In genomic region chr6:158762787-158763439, GRCh38 we compare ENCODE assay signal across 1 cellular context.
A peak's percentile ranks its signal among the peaks of the same experiment; 100 is the strongest.
TF ChIP-seq lines count a peak whose summit lies in the region.

No MANE protein-coding gene starts in this region.

TF ChIP-seq in K562, 482 proteins besides CTCF, POLR2A, EP300 and RAD21 (continued from another document and continues in another):
- TF ChIP-seq, protein P1, sequence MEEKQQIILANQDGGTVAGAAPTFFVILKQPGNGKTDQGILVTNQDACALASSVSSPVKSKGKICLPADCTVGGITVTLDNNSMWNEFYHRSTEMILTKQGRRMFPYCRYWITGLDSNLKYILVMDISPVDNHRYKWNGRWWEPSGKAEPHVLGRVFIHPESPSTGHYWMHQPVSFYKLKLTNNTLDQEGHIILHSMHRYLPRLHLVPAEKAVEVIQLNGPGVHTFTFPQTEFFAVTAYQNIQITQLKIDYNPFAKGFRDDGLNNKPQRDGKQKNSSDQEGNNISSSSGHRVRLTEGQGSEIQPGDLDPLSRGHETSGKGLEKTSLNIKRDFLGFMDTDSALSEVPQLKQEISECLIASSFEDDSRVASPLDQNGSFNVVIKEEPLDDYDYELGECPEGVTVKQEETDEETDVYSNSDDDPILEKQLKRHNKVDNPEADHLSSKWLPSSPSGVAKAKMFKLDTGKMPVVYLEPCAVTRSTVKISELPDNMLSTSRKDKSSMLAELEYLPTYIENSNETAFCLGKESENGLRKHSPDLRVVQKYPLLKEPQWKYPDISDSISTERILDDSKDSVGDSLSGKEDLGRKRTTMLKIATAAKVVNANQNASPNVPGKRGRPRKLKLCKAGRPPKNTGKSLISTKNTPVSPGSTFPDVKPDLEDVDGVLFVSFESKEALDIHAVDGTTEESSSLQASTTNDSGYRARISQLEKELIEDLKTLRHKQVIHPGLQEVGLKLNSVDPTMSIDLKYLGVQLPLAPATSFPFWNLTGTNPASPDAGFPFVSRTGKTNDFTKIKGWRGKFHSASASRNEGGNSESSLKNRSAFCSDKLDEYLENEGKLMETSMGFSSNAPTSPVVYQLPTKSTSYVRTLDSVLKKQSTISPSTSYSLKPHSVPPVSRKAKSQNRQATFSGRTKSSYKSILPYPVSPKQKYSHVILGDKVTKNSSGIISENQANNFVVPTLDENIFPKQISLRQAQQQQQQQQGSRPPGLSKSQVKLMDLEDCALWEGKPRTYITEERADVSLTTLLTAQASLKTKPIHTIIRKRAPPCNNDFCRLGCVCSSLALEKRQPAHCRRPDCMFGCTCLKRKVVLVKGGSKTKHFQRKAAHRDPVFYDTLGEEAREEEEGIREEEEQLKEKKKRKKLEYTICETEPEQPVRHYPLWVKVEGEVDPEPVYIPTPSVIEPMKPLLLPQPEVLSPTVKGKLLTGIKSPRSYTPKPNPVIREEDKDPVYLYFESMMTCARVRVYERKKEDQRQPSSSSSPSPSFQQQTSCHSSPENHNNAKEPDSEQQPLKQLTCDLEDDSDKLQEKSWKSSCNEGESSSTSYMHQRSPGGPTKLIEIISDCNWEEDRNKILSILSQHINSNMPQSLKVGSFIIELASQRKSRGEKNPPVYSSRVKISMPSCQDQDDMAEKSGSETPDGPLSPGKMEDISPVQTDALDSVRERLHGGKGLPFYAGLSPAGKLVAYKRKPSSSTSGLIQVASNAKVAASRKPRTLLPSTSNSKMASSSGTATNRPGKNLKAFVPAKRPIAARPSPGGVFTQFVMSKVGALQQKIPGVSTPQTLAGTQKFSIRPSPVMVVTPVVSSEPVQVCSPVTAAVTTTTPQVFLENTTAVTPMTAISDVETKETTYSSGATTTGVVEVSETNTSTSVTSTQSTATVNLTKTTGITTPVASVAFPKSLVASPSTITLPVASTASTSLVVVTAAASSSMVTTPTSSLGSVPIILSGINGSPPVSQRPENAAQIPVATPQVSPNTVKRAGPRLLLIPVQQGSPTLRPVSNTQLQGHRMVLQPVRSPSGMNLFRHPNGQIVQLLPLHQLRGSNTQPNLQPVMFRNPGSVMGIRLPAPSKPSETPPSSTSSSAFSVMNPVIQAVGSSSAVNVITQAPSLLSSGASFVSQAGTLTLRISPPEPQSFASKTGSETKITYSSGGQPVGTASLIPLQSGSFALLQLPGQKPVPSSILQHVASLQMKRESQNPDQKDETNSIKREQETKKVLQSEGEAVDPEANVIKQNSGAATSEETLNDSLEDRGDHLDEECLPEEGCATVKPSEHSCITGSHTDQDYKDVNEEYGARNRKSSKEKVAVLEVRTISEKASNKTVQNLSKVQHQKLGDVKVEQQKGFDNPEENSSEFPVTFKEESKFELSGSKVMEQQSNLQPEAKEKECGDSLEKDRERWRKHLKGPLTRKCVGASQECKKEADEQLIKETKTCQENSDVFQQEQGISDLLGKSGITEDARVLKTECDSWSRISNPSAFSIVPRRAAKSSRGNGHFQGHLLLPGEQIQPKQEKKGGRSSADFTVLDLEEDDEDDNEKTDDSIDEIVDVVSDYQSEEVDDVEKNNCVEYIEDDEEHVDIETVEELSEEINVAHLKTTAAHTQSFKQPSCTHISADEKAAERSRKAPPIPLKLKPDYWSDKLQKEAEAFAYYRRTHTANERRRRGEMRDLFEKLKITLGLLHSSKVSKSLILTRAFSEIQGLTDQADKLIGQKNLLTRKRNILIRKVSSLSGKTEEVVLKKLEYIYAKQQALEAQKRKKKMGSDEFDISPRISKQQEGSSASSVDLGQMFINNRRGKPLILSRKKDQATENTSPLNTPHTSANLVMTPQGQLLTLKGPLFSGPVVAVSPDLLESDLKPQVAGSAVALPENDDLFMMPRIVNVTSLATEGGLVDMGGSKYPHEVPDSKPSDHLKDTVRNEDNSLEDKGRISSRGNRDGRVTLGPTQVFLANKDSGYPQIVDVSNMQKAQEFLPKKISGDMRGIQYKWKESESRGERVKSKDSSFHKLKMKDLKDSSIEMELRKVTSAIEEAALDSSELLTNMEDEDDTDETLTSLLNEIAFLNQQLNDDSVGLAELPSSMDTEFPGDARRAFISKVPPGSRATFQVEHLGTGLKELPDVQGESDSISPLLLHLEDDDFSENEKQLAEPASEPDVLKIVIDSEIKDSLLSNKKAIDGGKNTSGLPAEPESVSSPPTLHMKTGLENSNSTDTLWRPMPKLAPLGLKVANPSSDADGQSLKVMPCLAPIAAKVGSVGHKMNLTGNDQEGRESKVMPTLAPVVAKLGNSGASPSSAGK (IDR thresholded peaks at IDR 0.05), result peak; percentile 76; the same call in 1 of the 2 replicates
- peak; percentile 83 to 99; a peak in 3 of 4 replicates for TF ChIP-seq RCOR1 (IDR thresholded peaks at IDR 0.05; ENCODE audit: borderline replicate concordance in 1 of 2, low read depth in 2 of 2, low read length in 2 of 2)
- TF ChIP-seq GATAD2B (IDR thresholded peaks at IDR 0.05; ENCODE audit: borderline replicate concordance), result no peak
- no peak for TF ChIP-seq TGIF2 (CRISPR knock-in tag; IDR thresholded peaks at IDR 0.05)
- no peak for TF ChIP-seq PPARD (CRISPR knock-in tag; IDR thresholded peaks at IDR 0.05)
- TF ChIP-seq NCOA4 (IDR thresholded peaks at IDR 0.05; ENCODE audit: partially characterized antibody), result no peak
- TF ChIP-seq CHD4 (IDR thresholded peaks at IDR 0.05; ENCODE audit: insufficient read depth, insufficient replicate concordance, low read depth, low read length, poor library complexity, severe bottlenecking), result no peak
- no peak for TF ChIP-seq ZNF717 (CRISPR knock-in tag; IDR thresholded peaks at IDR 0.05)
- TF ChIP-seq SP1 (CRISPR knock-in tag; IDR thresholded peaks at IDR 0.05), result peak; percentile 82
- no peak for TF ChIP-seq PHTF2 (CRISPR knock-in tag; IDR thresholded peaks at IDR 0.05)
- TF ChIP-seq RUNX1 (IDR thresholded peaks at IDR 0.05; ENCODE audit: low read depth), result no peak
- TF ChIP-seq SNIP1 (IDR thresholded peaks at IDR 0.05; ENCODE audit: low read depth), result no peak
- TF ChIP-seq ZSCAN29 (IDR thresholded peaks at IDR 0.05), result no peak
- TF ChIP-seq, protein P2, sequence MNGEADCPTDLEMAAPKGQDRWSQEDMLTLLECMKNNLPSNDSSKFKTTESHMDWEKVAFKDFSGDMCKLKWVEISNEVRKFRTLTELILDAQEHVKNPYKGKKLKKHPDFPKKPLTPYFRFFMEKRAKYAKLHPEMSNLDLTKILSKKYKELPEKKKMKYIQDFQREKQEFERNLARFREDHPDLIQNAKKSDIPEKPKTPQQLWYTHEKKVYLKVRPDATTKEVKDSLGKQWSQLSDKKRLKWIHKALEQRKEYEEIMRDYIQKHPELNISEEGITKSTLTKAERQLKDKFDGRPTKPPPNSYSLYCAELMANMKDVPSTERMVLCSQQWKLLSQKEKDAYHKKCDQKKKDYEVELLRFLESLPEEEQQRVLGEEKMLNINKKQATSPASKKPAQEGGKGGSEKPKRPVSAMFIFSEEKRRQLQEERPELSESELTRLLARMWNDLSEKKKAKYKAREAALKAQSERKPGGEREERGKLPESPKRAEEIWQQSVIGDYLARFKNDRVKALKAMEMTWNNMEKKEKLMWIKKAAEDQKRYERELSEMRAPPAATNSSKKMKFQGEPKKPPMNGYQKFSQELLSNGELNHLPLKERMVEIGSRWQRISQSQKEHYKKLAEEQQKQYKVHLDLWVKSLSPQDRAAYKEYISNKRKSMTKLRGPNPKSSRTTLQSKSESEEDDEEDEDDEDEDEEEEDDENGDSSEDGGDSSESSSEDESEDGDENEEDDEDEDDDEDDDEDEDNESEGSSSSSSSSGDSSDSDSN (IDR thresholded peaks at IDR 0.05; ENCODE audit: borderline replicate concordance in 1 of 2, low read depth in 2 of 2, low read length in 2 of 2), result 0 out of 4 replicates have a peak, but pooled peaks of 1 of the 2 experiments have one; percentile 17
- TF ChIP-seq E2F6 (IDR thresholded peaks at IDR 0.05; ENCODE audit: borderline replicate concordance in 1 of 2, extremely low read depth in 1 of 2, insufficient read depth in 1 of 2, insufficient read length in 1 of 2, low read depth in 1 of 2, low read length in 1 of 2, poor library complexity in 1 of 2, severe bottlenecking in 1 of 2), result peak; percentile 54 to 57
- TF ChIP-seq, protein P3, sequence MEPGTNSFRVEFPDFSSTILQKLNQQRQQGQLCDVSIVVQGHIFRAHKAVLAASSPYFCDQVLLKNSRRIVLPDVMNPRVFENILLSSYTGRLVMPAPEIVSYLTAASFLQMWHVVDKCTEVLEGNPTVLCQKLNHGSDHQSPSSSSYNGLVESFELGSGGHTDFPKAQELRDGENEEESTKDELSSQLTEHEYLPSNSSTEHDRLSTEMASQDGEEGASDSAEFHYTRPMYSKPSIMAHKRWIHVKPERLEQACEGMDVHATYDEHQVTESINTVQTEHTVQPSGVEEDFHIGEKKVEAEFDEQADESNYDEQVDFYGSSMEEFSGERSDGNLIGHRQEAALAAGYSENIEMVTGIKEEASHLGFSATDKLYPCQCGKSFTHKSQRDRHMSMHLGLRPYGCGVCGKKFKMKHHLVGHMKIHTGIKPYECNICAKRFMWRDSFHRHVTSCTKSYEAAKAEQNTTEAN (CRISPR knock-in tag; IDR thresholded peaks at IDR 0.05), result no peak
- no peak for TF ChIP-seq ZNF384 (IDR thresholded peaks at IDR 0.05; ENCODE audit: low read depth, low read length)
- peak; percentile 67 for TF ChIP-seq NEUROD1 (IDR thresholded peaks at IDR 0.05; ENCODE audit: borderline replicate concordance, low read depth, low read length, partially characterized antibody)
- no peak for TF ChIP-seq GTF3C2 (IDR thresholded peaks at IDR 0.05; ENCODE audit: borderline replicate concordance, extremely low read depth, insufficient read length)
- TF ChIP-seq DDX20 (tag; IDR thresholded peaks at IDR 0.05; ENCODE audit: low read depth), result no peak
- TF ChIP-seq WHSC1 (IDR thresholded peaks at IDR 0.05; ENCODE audit: low read length), result no peak
- no peak; the same call in none of the 2 replicates for TF ChIP-seq BHLHE40 (IDR thresholded peaks at IDR 0.05; ENCODE audit: low read length)
- TF ChIP-seq SIX5 (IDR thresholded peaks at IDR 0.05; ENCODE audit: borderline replicate concordance in 1 of 2, insufficient read depth in 1 of 2, low read depth in 1 of 2, low read length in 2 of 2), result no peak
- TF ChIP-seq, protein P4, sequence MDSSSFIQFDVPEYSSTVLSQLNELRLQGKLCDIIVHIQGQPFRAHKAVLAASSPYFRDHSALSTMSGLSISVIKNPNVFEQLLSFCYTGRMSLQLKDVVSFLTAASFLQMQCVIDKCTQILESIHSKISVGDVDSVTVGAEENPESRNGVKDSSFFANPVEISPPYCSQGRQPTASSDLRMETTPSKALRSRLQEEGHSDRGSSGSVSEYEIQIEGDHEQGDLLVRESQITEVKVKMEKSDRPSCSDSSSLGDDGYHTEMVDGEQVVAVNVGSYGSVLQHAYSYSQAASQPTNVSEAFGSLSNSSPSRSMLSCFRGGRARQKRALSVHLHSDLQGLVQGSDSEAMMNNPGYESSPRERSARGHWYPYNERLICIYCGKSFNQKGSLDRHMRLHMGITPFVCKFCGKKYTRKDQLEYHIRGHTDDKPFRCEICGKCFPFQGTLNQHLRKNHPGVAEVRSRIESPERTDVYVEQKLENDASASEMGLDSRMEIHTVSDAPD (CRISPR knock-in tag; IDR thresholded peaks at IDR 0.05), result no peak
- peak; percentile 79 for TF ChIP-seq ZNF644 (tag; IDR thresholded peaks at IDR 0.05; ENCODE audit: low read depth)
- no peak for TF ChIP-seq POLR2AphosphoS2 (IDR thresholded peaks at IDR 0.05; ENCODE audit: low read length)
- peak; percentile 22; the same call in 1 of the 2 replicates for TF ChIP-seq ZNF76 (CRISPR knock-in tag; IDR thresholded peaks at IDR 0.05; ENCODE audit: borderline replicate concordance)
- peak; percentile 50; the same call in 1 of the 2 replicates for TF ChIP-seq NKRF (IDR thresholded peaks at IDR 0.05; ENCODE audit: borderline replicate concordance)
- TF ChIP-seq, protein P5, sequence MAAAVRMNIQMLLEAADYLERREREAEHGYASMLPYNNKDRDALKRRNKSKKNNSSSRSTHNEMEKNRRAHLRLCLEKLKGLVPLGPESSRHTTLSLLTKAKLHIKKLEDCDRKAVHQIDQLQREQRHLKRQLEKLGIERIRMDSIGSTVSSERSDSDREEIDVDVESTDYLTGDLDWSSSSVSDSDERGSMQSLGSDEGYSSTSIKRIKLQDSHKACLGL (CRISPR knock-in tag; IDR thresholded peaks at IDR 0.05; ENCODE audit: borderline replicate concordance, poor library complexity, severe bottlenecking), result no peak
- 0 out of 2 replicates have a peak, but pooled peaks have one; percentile 47 for TF ChIP-seq DIDO1 (tag; IDR thresholded peaks at IDR 0.05; ENCODE audit: low read depth)
- no peak for TF ChIP-seq RBM17 (IDR thresholded peaks at IDR 0.05; ENCODE audit: borderline replicate concordance, low read depth, low read length)
- TF ChIP-seq DLX4 (CRISPR knock-in tag; IDR thresholded peaks at IDR 0.05), result no peak
